In genomic region chr18:78743078-78743477, GRCh38 we compare ENCODE assay signal across 17 cellular contexts.
"Had no signal": no experiment of that assay in that cellular context is flagged by ENCODE, and none has a peak within 500 bp of the region (broad histone marks: within the 10 kb centered on the region; RNA-seq: fewer than 3 reads in every experiment).

No MANE protein-coding gene starts in this region.

- ATAC-seq: gastroesophageal sphincter; left colon; mucosa of descending colon; naive thymus-derived CD8-positive, alpha-beta T cell; stimulated activated naive CD8-positive, alpha-beta T cell treated with anti-CD3 and anti-CD28 coated beads, Interleukin-15, Interleukin-2, amounts not matched to agents 100 U/mL and 50 U/mL, for 24 hours had no signal

- H3K27me3 ChIP-seq: neutrophil, upper lobe of left lung, vagina had no signal

- H3K9me3 ChIP-seq: esophagus squamous epithelium, gastroesophageal sphincter, mucosa of descending colon, neutrophil, upper lobe of left lung, vagina had no signal

- DNase-seq: dermis blood vessel endothelial cell; esophagus squamous epithelium; foreskin fibroblast; glutamatergic neuron; left colon; mammary epithelial cell; naive thymus-derived CD8-positive, alpha-beta T cell; small intestine; stimulated activated CD4-positive, alpha-beta T cell treated with anti-CD3 and anti-CD28 coated beads, Interleukin-2, amount 100 ng/mL, for 48 hours; stimulated activated naive CD8-positive, alpha-beta T cell treated with anti-CD3 and anti-CD28 coated beads, Interleukin-15, Interleukin-2, amounts not matched to agents 100 U/mL and 50 U/mL, for 24 hours had no signal

- FAIRE-seq: colon, small intestine had no signal

- H3K4me3 ChIP-seq: esophagus squamous epithelium, gastroesophageal sphincter, mucosa of descending colon, tibial artery, upper lobe of left lung, vagina had no signal

- H3K4me1 ChIP-seq: esophagus squamous epithelium, gastroesophageal sphincter, tibial artery, upper lobe of left lung, vagina had no signal

- H3K27ac ChIP-seq: esophagus squamous epithelium, gastroesophageal sphincter, neutrophil, tibial artery, upper lobe of left lung, vagina had no signal

- H3K36me3 ChIP-seq: esophagus squamous epithelium, gastroesophageal sphincter, neutrophil, tibial artery, upper lobe of left lung, vagina had no signal
